In the genomic region with DNA sequence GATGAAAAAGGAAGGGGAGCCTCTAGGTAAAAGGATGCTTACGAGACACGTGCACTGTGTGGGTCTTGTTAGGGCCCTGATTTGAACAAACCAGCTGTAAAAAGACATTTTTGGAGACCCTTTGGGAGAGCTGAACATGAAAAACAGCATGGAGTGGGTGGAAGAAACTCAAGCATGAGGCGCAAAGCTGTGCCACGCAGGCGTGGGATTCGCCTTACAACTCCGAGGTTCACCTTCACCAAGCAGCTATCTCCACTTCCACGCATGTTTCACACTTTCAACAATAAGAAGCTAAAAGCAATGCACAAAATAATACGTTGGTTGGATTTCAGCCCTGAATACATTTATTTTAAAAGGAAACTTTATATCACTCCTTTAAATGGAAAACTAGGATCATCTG, we compare ENCODE assay signal across 18 cellular contexts. TPM values are rescaled to one million over a fixed set of nuclear protein-coding genes. Genes with fewer than 3 reads are reported as not detected.
DNase-seq lines count a peak whose midpoint lies in the region; ATAC-seq and TF ChIP-seq lines count a peak whose summit lies in the region.
"Had no signal": no experiment of that assay in that cellular context is flagged by ENCODE, and none has a peak within 500 bp of the region (broad histone marks: within the 10 kb centered on the region; RNA-seq: fewer than 3 reads in every experiment).

No MANE protein-coding gene starts in this region.

- CTCF ChIA-PET in naive thymus-derived CD4-positive, alpha-beta T cell (lab: Charles Lee): interaction anchor here (0.7 kb wide), 1 partner anchor 18 kb away, joined by 4 read pairs; no protein-coding TSS in a partner anchor

- no peaks in the 10 kb centered on the region for H3K27me3 ChIP-seq in MG63
- no peaks in the 10 kb centered on the region for H3K27me3 ChIP-seq in naive thymus-derived CD4-positive, alpha-beta T cell (ENCODE audit: control insufficient read depth in 2 of 2, insufficient read depth in 2 of 2, low read length in 2 of 2)
- H3K27me3 ChIP-seq: BE2C; BLaER1 treated with 17β-estradiol and CSF1 and Interleukin-3, amounts not matched to agents 10 nM and 100 nM had no signal

- TF ChIP-seq CTCF in brain (conservative IDR thresholded peaks at IDR 0.05): no peak

- no peaks in the 10 kb centered on the region for H3K9me3 ChIP-seq in MG63
- H3K9me3 ChIP-seq in naive thymus-derived CD4-positive, alpha-beta T cell (ENCODE audit: control insufficient read depth in 2 of 3, low read length in 3 of 3): no peaks in the 10 kb centered on the region
- H3K9me3 ChIP-seq: BE2C; BLaER1 treated with 17β-estradiol and CSF1 and Interleukin-3, amounts not matched to agents 10 nM and 100 nM; Caco-2 had no signal

- H3K4me1 Mint-ChIP-seq in stimulated activated naive CD8-positive, alpha-beta T cell treated with anti-CD3 and anti-CD28 coated beads, Interleukin-15, Interleukin-2, amounts not matched to agents 100 ng/mL and 50 ng/mL, for 24 hours (ENCODE audit: low read depth): peaks cover 10% of the 10 kb centered on the region
- H3K4me1 Mint-ChIP-seq in stimulated activated naive CD8-positive, alpha-beta T cell treated with anti-CD3 and anti-CD28 coated beads, Interleukin-15, amount 100 ng/mL, for 72 hours: peaks cover 6% of the 10 kb centered on the region
- H3K4me1 Mint-ChIP-seq in brain: peaks cover 61% of the 10 kb centered on the region
- H3K4me1 Mint-ChIP-seq in naive thymus-derived CD4-positive, alpha-beta T cell: peaks cover 0 to 6% (median 0%) of the 10 kb centered on the region in 7 donors

- no peaks in the 10 kb centered on the region for H3K36me3 ChIP-seq in MG63
- H3K36me3 ChIP-seq in naive thymus-derived CD4-positive, alpha-beta T cell (ENCODE audit: control insufficient read depth in 2 of 3, insufficient read depth in 3 of 3, low read length in 3 of 3): no peaks in the 10 kb centered on the region
- H3K36me3 ChIP-seq: BE2C had no signal

- no peaks in the 10 kb centered on the region for H3K9me3 Mint-ChIP-seq in stimulated activated naive CD8-positive, alpha-beta T cell treated with anti-CD3 and anti-CD28 coated beads, Interleukin-15, Interleukin-2, amounts not matched to agents 100 ng/mL and 50 ng/mL, for 24 hours
- no peaks in the 10 kb centered on the region for H3K9me3 Mint-ChIP-seq in stimulated activated naive CD8-positive, alpha-beta T cell treated with anti-CD3 and anti-CD28 coated beads, Interleukin-15, amount 100 ng/mL, for 72 hours
- H3K9me3 Mint-ChIP-seq in brain: no peaks in the 10 kb centered on the region
- H3K9me3 Mint-ChIP-seq in naive thymus-derived CD4-positive, alpha-beta T cell: no peaks in the 10 kb centered on the region
- H3K9me3 Mint-ChIP-seq: CD4-positive, alpha-beta T cell; CD8-positive, alpha-beta T cell had no signal

- ATAC-seq in stimulated activated naive CD8-positive, alpha-beta T cell treated with anti-CD3 and anti-CD28 coated beads, Interleukin-15, amount 100 ng/mL, for 72 hours: no peak
- no peak for ATAC-seq in naive thymus-derived CD4-positive, alpha-beta T cell
- ATAC-seq: CD8-positive, alpha-beta T cell had no signal

- no peak overlapping the region for H3K4me3 Mint-ChIP-seq in stimulated activated naive CD8-positive, alpha-beta T cell treated with anti-CD3 and anti-CD28 coated beads, Interleukin-15, Interleukin-2, amounts not matched to agents 100 ng/mL and 50 ng/mL, for 24 hours
- H3K4me3 Mint-ChIP-seq in stimulated activated naive CD8-positive, alpha-beta T cell treated with anti-CD3 and anti-CD28 coated beads, Interleukin-15, amount 100 ng/mL, for 72 hours: no peak overlapping the region
- no peak overlapping the region for H3K4me3 Mint-ChIP-seq in brain
- H3K4me3 Mint-ChIP-seq in naive thymus-derived CD4-positive, alpha-beta T cell: no peak overlapping the region
- H3K4me3 Mint-ChIP-seq: CD4-positive, alpha-beta T cell; CD8-positive, alpha-beta T cell had no signal

- no peaks in the 10 kb centered on the region for H3K27me3 Mint-ChIP-seq in stimulated activated naive CD8-positive, alpha-beta T cell treated with anti-CD3 and anti-CD28 coated beads, Interleukin-15, Interleukin-2, amounts not matched to agents 100 ng/mL and 50 ng/mL, for 24 hours
- no peaks in the 10 kb centered on the region for H3K27me3 Mint-ChIP-seq in stimulated activated naive CD8-positive, alpha-beta T cell treated with anti-CD3 and anti-CD28 coated beads, Interleukin-15, amount 100 ng/mL, for 72 hours
- no peaks in the 10 kb centered on the region for H3K27me3 Mint-ChIP-seq in brain
- no peaks in the 10 kb centered on the region for H3K27me3 Mint-ChIP-seq in naive thymus-derived CD4-positive, alpha-beta T cell
- H3K27me3 Mint-ChIP-seq: CD4-positive, alpha-beta T cell had no signal

- POLR2A ChIA-PET in naive thymus-derived CD4-positive, alpha-beta T cell (lab: Charles Lee): no interaction called here

- no peaks in the 10 kb centered on the region for H3K36me3 Mint-ChIP-seq in stimulated activated naive CD8-positive, alpha-beta T cell treated with anti-CD3 and anti-CD28 coated beads, Interleukin-15, Interleukin-2, amounts not matched to agents 100 ng/mL and 50 ng/mL, for 24 hours (ENCODE audit: low read depth)
- H3K36me3 Mint-ChIP-seq in brain: peaks cover 20% of the 10 kb centered on the region
- H3K36me3 Mint-ChIP-seq in naive thymus-derived CD4-positive, alpha-beta T cell: peaks cover 0 to 2% (median 0%) of the 10 kb centered on the region in 5 donors
- H3K36me3 Mint-ChIP-seq: CD8-positive, alpha-beta T cell had no signal

- intact Hi-C loops in naive thymus-derived CD4-positive, alpha-beta T cell (cut with micrococcal nuclease): no loop called here

- no peak for DNase-seq in stimulated activated naive CD8-positive, alpha-beta T cell treated with anti-CD3 and anti-CD28 coated beads, Interleukin-15, amount 100 ng/mL, for 72 hours
- DNase-seq in middle frontal gyrus (ENCODE audit: extremely low spot score, low spot score): peak; percentile 28
- no peak for DNase-seq in stimulated activated CD4-positive, alpha-beta T cell treated with anti-CD3 and anti-CD28 coated beads, Interleukin-4, amount 100 ng/mL, for 1 hour
- DNase-seq in MG63: no peak
- DNase-seq in naive thymus-derived CD4-positive, alpha-beta T cell: no peak
- DNase-seq: 8988T; ACHN; BE2C; Caco-2; Calu3; CD4-positive, alpha-beta T cell; CD8-positive, alpha-beta T cell; DMS79 treated with DMSO at 0.1 percent for 48 hours; GF-D8 had no signal

- H3K4me3 ChIP-seq in MG63: no peak overlapping the region
- H3K4me3 ChIP-seq in naive thymus-derived CD4-positive, alpha-beta T cell (ENCODE audit: low read length): no peak overlapping the region
- H3K4me3 ChIP-seq: BLaER1 treated with 17β-estradiol and CSF1 and Interleukin-3, amounts not matched to agents 10 nM and 100 nM had no signal

- no peaks in the 10 kb centered on the region for H3K4me1 ChIP-seq in naive thymus-derived CD4-positive, alpha-beta T cell (ENCODE audit: control insufficient read depth in 2 of 2, insufficient read depth in 2 of 2, low read length in 2 of 2)
- H3K4me1 ChIP-seq: Caco-2 had no signal

- no peak overlapping the region for H3K27ac ChIP-seq in naive thymus-derived CD4-positive, alpha-beta T cell (ENCODE audit: low read depth, low read length)
- H3K27ac ChIP-seq: C4-2B had no signal

- H3K27ac Mint-ChIP-seq in stimulated activated naive CD8-positive, alpha-beta T cell treated with anti-CD3 and anti-CD28 coated beads, Interleukin-15, Interleukin-2, amounts not matched to agents 100 ng/mL and 50 ng/mL, for 24 hours: peak overlapping the region; percentile 47
- no peak overlapping the region for H3K27ac Mint-ChIP-seq in stimulated activated naive CD8-positive, alpha-beta T cell treated with anti-CD3 and anti-CD28 coated beads, Interleukin-15, amount 100 ng/mL, for 72 hours
- H3K27ac Mint-ChIP-seq in brain: peak overlapping the region in 3 of 5 experiments; percentile 52 to 85 (median 57)
- H3K27ac Mint-ChIP-seq in naive thymus-derived CD4-positive, alpha-beta T cell: peak overlapping the region in 2 of 9 donors; percentile 62 to 65
- H3K27ac Mint-ChIP-seq: CD4-positive, alpha-beta T cell; CD8-positive, alpha-beta T cell had no signal

RNA-seq across cellular contexts. Expression of a gene that starts 42.6 kb away (rescaled TPM):
- polyA plus RNA-seq in brain (ENCODE audit: insufficient read depth, low read depth, low replicate concordance): 34.7 TPM
- 4.9 and 8.3 TPM in 2 replicates for total RNA-seq in MG63 (2014; rRNA removed; shearing (Covaris generic); ENCODE audit: low replicate concordance)
- 100 to 1,000 TPM in 1 of 5 experiments, 10 to 100 TPM in 4; 51.8 to 163 (median 79.5) TPM for total RNA-seq in naive thymus-derived CD4-positive, alpha-beta T cell
- 10 to 100 TPM; 21.1 to 38.8 TPM for polyA plus RNA-seq in naive thymus-derived CD4-positive, alpha-beta T cell

Comparison
In these comparisons a context has a peak if more than half of its experiments do, and no peak if none do; other contexts are left out.
1. H3K27ac Mint-ChIP-seq: peak in stimulated activated naive CD8-positive, alpha-beta T cell treated with anti-CD3 and anti-CD28 coated beads, Interleukin-15, Interleukin-2, amounts not matched to agents 100 ng/mL and 50 ng/mL, for 24 hours (single experiment) and brain (3 of 5); none in stimulated activated naive CD8-positive, alpha-beta T cell treated with anti-CD3 and anti-CD28 coated beads, Interleukin-15, amount 100 ng/mL, for 72 hours (0 of 2).